8 cellular contexts compared by ENCODE assay signal in the genomic region with DNA sequence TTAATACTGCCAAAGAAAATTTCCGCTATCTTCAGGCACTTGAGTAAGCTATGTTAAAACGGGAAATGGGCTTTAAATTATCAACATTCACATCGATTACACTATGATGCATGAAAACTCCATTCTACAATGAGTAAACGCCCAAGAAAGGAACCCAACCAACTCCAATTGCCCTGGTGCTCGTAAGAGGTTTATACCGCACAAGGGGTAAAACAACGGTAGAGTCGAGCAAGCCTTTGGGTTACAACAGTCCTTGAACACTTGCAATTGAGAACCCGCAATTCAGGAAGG. TPM values are rescaled to one million over a fixed set of nuclear protein-coding genes. Genes with fewer than 3 reads are reported as not detected.
A peak's percentile ranks its signal among the peaks of the same experiment; 100 is the strongest.
DNase-seq lines count a peak whose midpoint lies in the region; ATAC-seq lines count a peak whose summit lies in the region.

No MANE protein-coding gene starts in this region.

- H3K27ac ChIP-seq in iPS-18a (ENCODE audit: low read length), result peak overlapping the region; percentile 41

- DNase-seq in EH (ENCODE audit: low read depth) (peak; percentile 28), G401 (ENCODE audit: low spot score) (no peak)
- DNase-seq in activated naive CD8-positive, alpha-beta T cell treated with anti-CD3 and anti-CD28 coated beads, Interleukin-2, amount 10 ng/mL, durations not matched to agents 7 days and 5 days, result no peak
- DNase-seq in stimulated activated CD4-positive, alpha-beta T cell treated with anti-CD3 and anti-CD28 coated beads, Interleukin-12 subunit alpha, Interleukin-12 subunit beta, amount 100 ng/mL, for 4 hours, result no peak

- H3K9ac ChIP-seq in iPS-18a (ENCODE audit: low read length), result peak overlapping the region; percentile 61

- peaks cover 9 to 17% (median 16%) of the 10 kb centered on the region in 3 donors for H3K4me1 Mint-ChIP-seq in IgD-negative memory B cell
- H3K4me1 Mint-ChIP-seq in activated naive CD8-positive, alpha-beta T cell treated with anti-CD3 and anti-CD28 coated beads, Interleukin-2, amount 10 ng/mL, durations not matched to agents 7 days and 5 days, result peaks cover 26% of the 10 kb centered on the region
- peaks cover 8% of the 10 kb centered on the region for H3K4me1 Mint-ChIP-seq in stimulated activated memory B cell treated with anti-CD40 and anti-IgM and Interleukin-4, amounts not matched to agents 10 μg/mL and 1 μg/mL and 100 μg/mL, for 72 hours

- peaks cover 23% of the 10 kb centered on the region for H3K4me1 ChIP-seq in iPS-18a (ENCODE audit: control insufficient read depth, low read depth, low read length)

- no peaks in the 10 kb centered on the region for H3K27me3 Mint-ChIP-seq in IgD-negative memory B cell
- no peaks in the 10 kb centered on the region for H3K27me3 Mint-ChIP-seq in activated naive CD8-positive, alpha-beta T cell treated with anti-CD3 and anti-CD28 coated beads, Interleukin-2, amount 10 ng/mL, durations not matched to agents 7 days and 5 days
- H3K27me3 Mint-ChIP-seq in stimulated activated memory B cell treated with anti-CD40 and anti-IgM and Interleukin-4, amounts not matched to agents 10 μg/mL and 1 μg/mL and 100 μg/mL, for 72 hours, result no peaks in the 10 kb centered on the region

- H3K27ac Mint-ChIP-seq in IgD-negative memory B cell, result peak overlapping the region; percentile 71 to 95 (median 78)
- peak overlapping the region; percentile 95 for H3K27ac Mint-ChIP-seq in activated naive CD8-positive, alpha-beta T cell treated with anti-CD3 and anti-CD28 coated beads, Interleukin-2, amount 10 ng/mL, durations not matched to agents 7 days and 5 days
- H3K27ac Mint-ChIP-seq in stimulated activated memory B cell treated with anti-CD40 and anti-IgM and Interleukin-4, amounts not matched to agents 10 μg/mL and 1 μg/mL and 100 μg/mL, for 72 hours, result peak overlapping the region; percentile 75

- H3K9me3 Mint-ChIP-seq in IgD-negative memory B cell, result no peaks in the 10 kb centered on the region
- no peaks in the 10 kb centered on the region for H3K9me3 Mint-ChIP-seq in activated naive CD8-positive, alpha-beta T cell treated with anti-CD3 and anti-CD28 coated beads, Interleukin-2, amount 10 ng/mL, durations not matched to agents 7 days and 5 days
- no peaks in the 10 kb centered on the region for H3K9me3 Mint-ChIP-seq in stimulated activated memory B cell treated with anti-CD40 and anti-IgM and Interleukin-4, amounts not matched to agents 10 μg/mL and 1 μg/mL and 100 μg/mL, for 72 hours

- in situ Hi-C loops in G401 (cut with HindIII; ENCODE audit: low sequenced_read_pairs), result no loop called here

- H3K9me3 ChIP-seq in iPS-18a (ENCODE audit: control insufficient read depth, low read depth, low read length), result no peaks in the 10 kb centered on the region

- H3K36me3 ChIP-seq in iPS-18a (ENCODE audit: control insufficient read depth, low read depth, low read length), result no peaks in the 10 kb centered on the region

- peak overlapping the region; percentile 75 for H3K4me3 ChIP-seq in iPS-18a (ENCODE audit: low read length)

- H3K4me3 Mint-ChIP-seq in IgD-negative memory B cell, result peak overlapping the region; percentile 92 to 98 (median 94)
- peak overlapping the region; percentile 88 for H3K4me3 Mint-ChIP-seq in activated naive CD8-positive, alpha-beta T cell treated with anti-CD3 and anti-CD28 coated beads, Interleukin-2, amount 10 ng/mL, durations not matched to agents 7 days and 5 days
- H3K4me3 Mint-ChIP-seq in stimulated activated memory B cell treated with anti-CD40 and anti-IgM and Interleukin-4, amounts not matched to agents 10 μg/mL and 1 μg/mL and 100 μg/mL, for 72 hours, result peak overlapping the region; percentile 95

- POLR2A ChIA-PET in activated naive CD8-positive, alpha-beta T cell treated with anti-CD3 and anti-CD28 coated beads, Interleukin-2, amount 10 ng/mL, durations not matched to agents 7 days and 5 days (lab: Charles Lee), result interaction anchor here (1.3 kb wide), 1 partner anchor 18 kb away, joined by 4 read pairs; no protein-coding TSS in a partner anchor

- ATAC-seq in activated naive CD8-positive, alpha-beta T cell treated with anti-CD3 and anti-CD28 coated beads, Interleukin-2, amount 10 ng/mL, durations not matched to agents 7 days and 5 days (ENCODE audit: low read depth), result no peak
- no peak for ATAC-seq in stimulated activated memory B cell treated with anti-CD40 and anti-IgM and Interleukin-4, amounts not matched to agents 10 μg/mL and 1 μg/mL and 100 μg/mL, for 72 hours
- ATAC-seq in GM18909 (IDR thresholded peaks at IDR 0.05; ENCODE audit: poor library complexity, unreplicated experiment), result no peak

- no peaks in the 10 kb centered on the region for H3K36me3 Mint-ChIP-seq in IgD-negative memory B cell
- no peaks in the 10 kb centered on the region for H3K36me3 Mint-ChIP-seq in activated naive CD8-positive, alpha-beta T cell treated with anti-CD3 and anti-CD28 coated beads, Interleukin-2, amount 10 ng/mL, durations not matched to agents 7 days and 5 days
- H3K36me3 Mint-ChIP-seq in stimulated activated memory B cell treated with anti-CD40 and anti-IgM and Interleukin-4, amounts not matched to agents 10 μg/mL and 1 μg/mL and 100 μg/mL, for 72 hours, result no peaks in the 10 kb centered on the region

- H3K27me3 ChIP-seq in iPS-18a (ENCODE audit: control insufficient read depth, insufficient read depth, low read length), result no peaks in the 10 kb centered on the region

RNA-seq across cellular contexts. Expression of a gene that starts 1.0 kb away (rescaled TPM):
- 17.5 TPM for polyA plus RNA-seq in IgD-negative memory B cell
- 10 to 100 TPM; 42.6 to 46.7 TPM for total RNA-seq in activated naive CD8-positive, alpha-beta T cell treated with anti-CD3 and anti-CD28 coated beads, Interleukin-2, amount 10 ng/mL, durations not matched to agents 7 days and 5 days
- total RNA-seq in G401 (2014; rRNA removed; shearing (Covaris generic)), result 85.2 and 122 TPM in 2 replicates
